ENCODE assay signal across 2 cellular contexts in genomic region chr1:5737081-5737480, GRCh38.
A peak's percentile ranks its signal among the peaks of the same experiment; 100 is the strongest.
TF ChIP-seq lines count a peak whose summit lies in the region.

No MANE protein-coding gene starts in this region.

TF ChIP-seq in HEK293T, 16 proteins besides CTCF, POLR2A, EP300 and RAD21 (continued from another document):
- TF ChIP-seq FOXK2 (IDR thresholded peaks at IDR 0.05) = no peak
TF ChIP-seq in HEK293T: peak in this region for 2.

TF ChIP-seq in K562, 482 proteins besides CTCF, POLR2A, EP300 and RAD21 (continued from another document and continues in another):
- TF ChIP-seq, protein P1, sequence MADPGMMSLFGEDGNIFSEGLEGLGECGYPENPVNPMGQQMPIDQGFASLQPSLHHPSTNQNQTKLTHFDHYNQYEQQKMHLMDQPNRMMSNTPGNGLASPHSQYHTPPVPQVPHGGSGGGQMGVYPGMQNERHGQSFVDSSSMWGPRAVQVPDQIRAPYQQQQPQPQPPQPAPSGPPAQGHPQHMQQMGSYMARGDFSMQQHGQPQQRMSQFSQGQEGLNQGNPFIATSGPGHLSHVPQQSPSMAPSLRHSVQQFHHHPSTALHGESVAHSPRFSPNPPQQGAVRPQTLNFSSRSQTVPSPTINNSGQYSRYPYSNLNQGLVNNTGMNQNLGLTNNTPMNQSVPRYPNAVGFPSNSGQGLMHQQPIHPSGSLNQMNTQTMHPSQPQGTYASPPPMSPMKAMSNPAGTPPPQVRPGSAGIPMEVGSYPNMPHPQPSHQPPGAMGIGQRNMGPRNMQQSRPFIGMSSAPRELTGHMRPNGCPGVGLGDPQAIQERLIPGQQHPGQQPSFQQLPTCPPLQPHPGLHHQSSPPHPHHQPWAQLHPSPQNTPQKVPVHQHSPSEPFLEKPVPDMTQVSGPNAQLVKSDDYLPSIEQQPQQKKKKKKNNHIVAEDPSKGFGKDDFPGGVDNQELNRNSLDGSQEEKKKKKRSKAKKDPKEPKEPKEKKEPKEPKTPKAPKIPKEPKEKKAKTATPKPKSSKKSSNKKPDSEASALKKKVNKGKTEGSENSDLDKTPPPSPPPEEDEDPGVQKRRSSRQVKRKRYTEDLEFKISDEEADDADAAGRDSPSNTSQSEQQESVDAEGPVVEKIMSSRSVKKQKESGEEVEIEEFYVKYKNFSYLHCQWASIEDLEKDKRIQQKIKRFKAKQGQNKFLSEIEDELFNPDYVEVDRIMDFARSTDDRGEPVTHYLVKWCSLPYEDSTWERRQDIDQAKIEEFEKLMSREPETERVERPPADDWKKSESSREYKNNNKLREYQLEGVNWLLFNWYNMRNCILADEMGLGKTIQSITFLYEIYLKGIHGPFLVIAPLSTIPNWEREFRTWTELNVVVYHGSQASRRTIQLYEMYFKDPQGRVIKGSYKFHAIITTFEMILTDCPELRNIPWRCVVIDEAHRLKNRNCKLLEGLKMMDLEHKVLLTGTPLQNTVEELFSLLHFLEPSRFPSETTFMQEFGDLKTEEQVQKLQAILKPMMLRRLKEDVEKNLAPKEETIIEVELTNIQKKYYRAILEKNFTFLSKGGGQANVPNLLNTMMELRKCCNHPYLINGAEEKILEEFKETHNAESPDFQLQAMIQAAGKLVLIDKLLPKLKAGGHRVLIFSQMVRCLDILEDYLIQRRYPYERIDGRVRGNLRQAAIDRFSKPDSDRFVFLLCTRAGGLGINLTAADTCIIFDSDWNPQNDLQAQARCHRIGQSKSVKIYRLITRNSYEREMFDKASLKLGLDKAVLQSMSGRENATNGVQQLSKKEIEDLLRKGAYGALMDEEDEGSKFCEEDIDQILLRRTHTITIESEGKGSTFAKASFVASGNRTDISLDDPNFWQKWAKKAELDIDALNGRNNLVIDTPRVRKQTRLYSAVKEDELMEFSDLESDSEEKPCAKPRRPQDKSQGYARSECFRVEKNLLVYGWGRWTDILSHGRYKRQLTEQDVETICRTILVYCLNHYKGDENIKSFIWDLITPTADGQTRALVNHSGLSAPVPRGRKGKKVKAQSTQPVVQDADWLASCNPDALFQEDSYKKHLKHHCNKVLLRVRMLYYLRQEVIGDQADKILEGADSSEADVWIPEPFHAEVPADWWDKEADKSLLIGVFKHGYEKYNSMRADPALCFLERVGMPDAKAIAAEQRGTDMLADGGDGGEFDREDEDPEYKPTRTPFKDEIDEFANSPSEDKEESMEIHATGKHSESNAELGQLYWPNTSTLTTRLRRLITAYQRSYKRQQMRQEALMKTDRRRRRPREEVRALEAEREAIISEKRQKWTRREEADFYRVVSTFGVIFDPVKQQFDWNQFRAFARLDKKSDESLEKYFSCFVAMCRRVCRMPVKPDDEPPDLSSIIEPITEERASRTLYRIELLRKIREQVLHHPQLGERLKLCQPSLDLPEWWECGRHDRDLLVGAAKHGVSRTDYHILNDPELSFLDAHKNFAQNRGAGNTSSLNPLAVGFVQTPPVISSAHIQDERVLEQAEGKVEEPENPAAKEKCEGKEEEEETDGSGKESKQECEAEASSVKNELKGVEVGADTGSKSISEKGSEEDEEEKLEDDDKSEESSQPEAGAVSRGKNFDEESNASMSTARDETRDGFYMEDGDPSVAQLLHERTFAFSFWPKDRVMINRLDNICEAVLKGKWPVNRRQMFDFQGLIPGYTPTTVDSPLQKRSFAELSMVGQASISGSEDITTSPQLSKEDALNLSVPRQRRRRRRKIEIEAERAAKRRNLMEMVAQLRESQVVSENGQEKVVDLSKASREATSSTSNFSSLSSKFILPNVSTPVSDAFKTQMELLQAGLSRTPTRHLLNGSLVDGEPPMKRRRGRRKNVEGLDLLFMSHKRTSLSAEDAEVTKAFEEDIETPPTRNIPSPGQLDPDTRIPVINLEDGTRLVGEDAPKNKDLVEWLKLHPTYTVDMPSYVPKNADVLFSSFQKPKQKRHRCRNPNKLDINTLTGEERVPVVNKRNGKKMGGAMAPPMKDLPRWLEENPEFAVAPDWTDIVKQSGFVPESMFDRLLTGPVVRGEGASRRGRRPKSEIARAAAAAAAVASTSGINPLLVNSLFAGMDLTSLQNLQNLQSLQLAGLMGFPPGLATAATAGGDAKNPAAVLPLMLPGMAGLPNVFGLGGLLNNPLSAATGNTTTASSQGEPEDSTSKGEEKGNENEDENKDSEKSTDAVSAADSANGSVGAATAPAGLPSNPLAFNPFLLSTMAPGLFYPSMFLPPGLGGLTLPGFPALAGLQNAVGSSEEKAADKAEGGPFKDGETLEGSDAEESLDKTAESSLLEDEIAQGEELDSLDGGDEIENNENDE (IDR thresholded peaks at IDR 0.05; ENCODE audit: low read depth, low read length) = no peak
- no peak for TF ChIP-seq ZFP1 (CRISPR knock-in tag; IDR thresholded peaks at IDR 0.05)
- no peak for TF ChIP-seq CBFB (CRISPR knock-in tag; IDR thresholded peaks at IDR 0.05)
- TF ChIP-seq ZNF436 (CRISPR knock-in tag; IDR thresholded peaks at IDR 0.05) = no peak
- no peak for TF ChIP-seq POLR2H (tag; IDR thresholded peaks at IDR 0.05; ENCODE audit: low read depth)
- no peak for TF ChIP-seq BMI1 (IDR thresholded peaks at IDR 0.05; ENCODE audit: low read length)
- TF ChIP-seq, protein P2, sequence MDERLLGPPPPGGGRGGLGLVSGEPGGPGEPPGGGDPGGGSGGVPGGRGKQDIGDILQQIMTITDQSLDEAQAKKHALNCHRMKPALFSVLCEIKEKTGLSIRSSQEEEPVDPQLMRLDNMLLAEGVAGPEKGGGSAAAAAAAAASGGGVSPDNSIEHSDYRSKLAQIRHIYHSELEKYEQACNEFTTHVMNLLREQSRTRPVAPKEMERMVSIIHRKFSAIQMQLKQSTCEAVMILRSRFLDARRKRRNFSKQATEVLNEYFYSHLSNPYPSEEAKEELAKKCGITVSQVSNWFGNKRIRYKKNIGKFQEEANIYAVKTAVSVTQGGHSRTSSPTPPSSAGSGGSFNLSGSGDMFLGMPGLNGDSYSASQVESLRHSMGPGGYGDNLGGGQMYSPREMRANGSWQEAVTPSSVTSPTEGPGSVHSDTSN (CRISPR knock-in tag; IDR thresholded peaks at IDR 0.05; ENCODE audit: low read depth) = no peak
- TF ChIP-seq, protein P2 (tag; conservative IDR thresholded peaks at IDR 0.05; ENCODE audit: low read depth) = peak; percentile 73
- no peak for TF ChIP-seq SMARCA5 (IDR thresholded peaks at IDR 0.05)
- no peak for TF ChIP-seq ESRRB (CRISPR knock-in tag; IDR thresholded peaks at IDR 0.05; ENCODE audit: borderline replicate concordance)
- TF ChIP-seq TARDBP (IDR thresholded peaks at IDR 0.05) = no peak
- no peak for TF ChIP-seq IRF9 (tag; IDR thresholded peaks at IDR 0.05)
- peak; percentile 38 for TF ChIP-seq EHMT2 (IDR thresholded peaks at IDR 0.05)
- no peak for TF ChIP-seq KLF16 (IDR thresholded peaks at IDR 0.05)
- TF ChIP-seq TSC22D4 (tag; IDR thresholded peaks at IDR 0.05) = peak; percentile 59; the same call in 1 of the 2 replicates
- no peak for TF ChIP-seq EZH2 (IDR thresholded peaks at IDR 0.05; ENCODE audit: borderline replicate concordance, low read depth, low read length)
- TF ChIP-seq GTF2E2 (tag; IDR thresholded peaks at IDR 0.05) = no peak
- no peak for TF ChIP-seq THAP7 (CRISPR knock-in tag; IDR thresholded peaks at IDR 0.05)
- no peak for TF ChIP-seq CHD2 (IDR thresholded peaks at IDR 0.05; ENCODE audit: low read depth, low read length)
- TF ChIP-seq NFATC3 (IDR thresholded peaks at IDR 0.05) = no peak
- no peak for TF ChIP-seq CREB3 (tag; conservative IDR thresholded peaks at IDR 0.05; ENCODE audit: low read depth)
- TF ChIP-seq RAD51 (IDR thresholded peaks at IDR 0.05; ENCODE audit: borderline replicate concordance, low read depth) = no peak
- no peak for TF ChIP-seq CHD4 (IDR thresholded peaks at IDR 0.05; ENCODE audit: insufficient read depth, insufficient replicate concordance, low read depth, low read length, poor library complexity, severe bottlenecking)
- TF ChIP-seq, protein P3, sequence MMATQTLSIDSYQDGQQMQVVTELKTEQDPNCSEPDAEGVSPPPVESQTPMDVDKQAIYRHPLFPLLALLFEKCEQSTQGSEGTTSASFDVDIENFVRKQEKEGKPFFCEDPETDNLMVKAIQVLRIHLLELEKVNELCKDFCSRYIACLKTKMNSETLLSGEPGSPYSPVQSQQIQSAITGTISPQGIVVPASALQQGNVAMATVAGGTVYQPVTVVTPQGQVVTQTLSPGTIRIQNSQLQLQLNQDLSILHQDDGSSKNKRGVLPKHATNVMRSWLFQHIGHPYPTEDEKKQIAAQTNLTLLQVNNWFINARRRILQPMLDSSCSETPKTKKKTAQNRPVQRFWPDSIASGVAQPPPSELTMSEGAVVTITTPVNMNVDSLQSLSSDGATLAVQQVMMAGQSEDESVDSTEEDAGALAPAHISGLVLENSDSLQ (IDR thresholded peaks at IDR 0.05) = peak; percentile 61; the same call in 1 of the 2 replicates
- TF ChIP-seq ZNF3 (CRISPR knock-in tag; IDR thresholded peaks at IDR 0.05) = no peak
- TF ChIP-seq PTBP1 (IDR thresholded peaks at IDR 0.05; ENCODE audit: low read depth, low read length) = no peak
- no peak for TF ChIP-seq U2AF1 (optimal IDR thresholded peaks at IDR 0.05; ENCODE audit: low read depth, low read length)
- TF ChIP-seq SRSF7 (optimal IDR thresholded peaks at IDR 0.05; ENCODE audit: low read depth, low read length) = no peak
- no peak for TF ChIP-seq ZBTB1 (CRISPR knock-in tag; IDR thresholded peaks at IDR 0.05; ENCODE audit: borderline replicate concordance, low read depth)
- no peak for TF ChIP-seq BRF1 (IDR thresholded peaks at IDR 0.05; ENCODE audit: borderline replicate concordance, extremely low read depth, insufficient read length)
- peak in 1 of 2 experiments; percentile 26; a peak in 1 of 4 replicates for TF ChIP-seq HDAC1 (IDR thresholded peaks at IDR 0.05)
- no peak for TF ChIP-seq NFXL1 (CRISPR knock-in tag; IDR thresholded peaks at IDR 0.05)
- TF ChIP-seq NR4A1 (CRISPR knock-in tag; IDR thresholded peaks at IDR 0.05) = no peak
- no peak for TF ChIP-seq NR4A1 (tag; IDR thresholded peaks at IDR 0.05)
- TF ChIP-seq RBM14 (IDR thresholded peaks at IDR 0.05; ENCODE audit: borderline replicate concordance, insufficient read depth, low read depth, low read length) = no peak
- no peak for TF ChIP-seq MLX (CRISPR knock-in tag; conservative IDR thresholded peaks at IDR 0.05)
- no peak for TF ChIP-seq SNRNP70 (optimal IDR thresholded peaks at IDR 0.05; ENCODE audit: low read depth, low read length)
- TF ChIP-seq FOXP1 (CRISPR knock-in tag; IDR thresholded peaks at IDR 0.05) = no peak
- TF ChIP-seq TEAD1 (CRISPR knock-in tag; IDR thresholded peaks at IDR 0.05) = no peak
- TF ChIP-seq YBX1 (IDR thresholded peaks at IDR 0.05) = no peak
- TF ChIP-seq KDM1A (IDR thresholded peaks at IDR 0.05) = peak; percentile 19 to 59; a peak in 2 of 4 replicates
- TF ChIP-seq POLR2B (IDR thresholded peaks at IDR 0.05; ENCODE audit: low read depth, partially characterized antibody) = no peak
- no peak for TF ChIP-seq SAFB (IDR thresholded peaks at IDR 0.05; ENCODE audit: borderline replicate concordance, low read depth, low read length)
- TF ChIP-seq, protein P4, sequence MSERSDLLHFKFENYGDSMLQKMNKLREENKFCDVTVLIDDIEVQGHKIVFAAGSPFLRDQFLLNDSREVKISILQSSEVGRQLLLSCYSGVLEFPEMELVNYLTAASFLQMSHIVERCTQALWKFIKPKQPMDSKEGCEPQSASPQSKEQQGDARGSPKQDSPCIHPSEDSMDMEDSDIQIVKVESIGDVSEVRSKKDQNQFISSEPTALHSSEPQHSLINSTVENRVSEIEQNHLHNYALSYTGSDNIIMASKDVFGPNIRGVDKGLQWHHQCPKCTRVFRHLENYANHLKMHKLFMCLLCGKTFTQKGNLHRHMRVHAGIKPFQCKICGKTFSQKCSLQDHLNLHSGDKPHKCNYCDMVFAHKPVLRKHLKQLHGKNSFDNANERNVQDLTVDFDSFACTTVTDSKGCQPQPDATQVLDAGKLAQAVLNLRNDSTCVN (CRISPR knock-in tag; IDR thresholded peaks at IDR 0.05) = no peak
- peak; percentile 57 for TF ChIP-seq MEIS2 (IDR thresholded peaks at IDR 0.05; ENCODE audit: partially characterized antibody)
- TF ChIP-seq TCF7L2 (IDR thresholded peaks at IDR 0.05; ENCODE audit: low read depth, low read length) = no peak
